ENCODE assay signal across 16 cellular contexts in the genomic region with DNA sequence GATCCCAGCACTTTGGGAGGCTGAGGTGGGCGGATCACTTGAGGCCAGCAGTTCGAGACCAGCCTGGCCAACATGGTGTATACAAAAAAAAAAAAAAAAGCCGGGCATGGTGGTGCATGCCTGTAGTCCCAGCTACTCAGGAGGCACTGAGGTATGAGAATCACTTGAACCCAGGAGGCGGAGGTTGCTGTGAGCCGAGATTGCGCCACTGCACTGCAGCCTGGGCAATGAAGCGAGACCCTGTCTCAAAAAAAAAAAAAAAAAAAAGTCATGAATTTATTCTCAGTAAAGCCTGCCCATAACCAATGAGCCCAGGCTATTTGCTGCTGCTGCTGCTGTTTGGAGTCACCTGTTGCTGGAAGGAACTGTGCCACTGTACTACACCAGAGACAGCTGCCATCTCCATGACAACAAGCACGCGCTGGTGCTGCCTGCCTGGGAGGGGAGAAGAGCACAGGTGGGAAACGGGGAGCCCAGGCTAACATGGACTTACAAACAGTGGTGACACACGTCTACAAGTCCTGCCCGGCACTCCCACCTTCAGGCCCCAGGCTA. TPM values are rescaled to one million over a fixed set of nuclear protein-coding genes. Genes with fewer than 3 reads are reported as not detected.
DNase-seq lines count a peak whose midpoint lies in the region; ATAC-seq and TF ChIP-seq lines count a peak whose summit lies in the region.
"Had no signal": no experiment of that assay in that cellular context is flagged by ENCODE, and none has a peak within 500 bp of the region (broad histone marks: within the 10 kb centered on the region; RNA-seq: fewer than 3 reads in every experiment).

No MANE protein-coding gene starts in this region.

- POLR2A ChIA-PET in Panc1 (lab: Charles Lee), result no interaction called here

- CTCF ChIA-PET in Panc1 (lab: Charles Lee), result no interaction called here

- no peaks in the 10 kb centered on the region for H3K27me3 ChIP-seq in Panc1 (ENCODE audit: control insufficient read depth, insufficient read depth, low read length)
- H3K27me3 ChIP-seq in hepatocyte, result no peaks in the 10 kb centered on the region
- H3K27me3 ChIP-seq: ovary, vagina had no signal

- H3K27ac ChIP-seq in Panc1 (ENCODE audit: low read length), result no peak overlapping the region
- H3K27ac ChIP-seq in hepatocyte, result no peak overlapping the region
- H3K27ac ChIP-seq: epithelial cell of prostate, lower lobe of right lung, ovary, vagina had no signal

- H3K9me2 ChIP-seq in hepatocyte (replicated peaks; ENCODE audit: insufficient read depth), result no peaks in the 10 kb centered on the region

- no TSS peak for BruUV-seq in Panc1 (replicated peaks; lab: Mats Ljungman, UMichigan)

- H3K27ac Mint-ChIP-seq in naive B cell, result peak overlapping the region in 4 of 6 donors; percentile 75 to 91 (median 85)
- no peak overlapping the region for H3K27ac Mint-ChIP-seq in activated CD4-positive, alpha-beta T cell treated with anti-CD3 and anti-CD28 coated beads, Interleukin-2, amount 10 ng/mL, durations not matched to agents 24 days and 14 days
- H3K27ac Mint-ChIP-seq: activated CD8-positive, alpha-beta T cell treated with anti-CD3 and anti-CD28 coated beads for 36 hours; activated naive CD4-positive, alpha-beta T cell treated with anti-CD3 and anti-CD28 coated beads for 36 hours had no signal

- ATAC-seq in Panc1 (peak; percentile 64; the same call in 1 of the 2 replicates), naive B cell (ENCODE audit: low read depth in 2 of 2) (peak; percentile 97 to 100), GM21529 (IDR thresholded peaks at IDR 0.05; ENCODE audit: unreplicated experiment) (no peak)
- ATAC-seq: activated CD8-positive, alpha-beta T cell treated with anti-CD3 and anti-CD28 coated beads for 36 hours; lower lobe of right lung had no signal

- no peaks in the 10 kb centered on the region for H3K79me2 ChIP-seq in hepatocyte

- H3K4me1 ChIP-seq in Panc1 (ENCODE audit: control insufficient read depth, insufficient read depth, low read length) (no peaks in the 10 kb centered on the region), hepatocyte (ENCODE audit: insufficient read depth) (no peaks in the 10 kb centered on the region)
- H3K4me1 ChIP-seq: lower lobe of right lung, vagina had no signal

- no peak overlapping the region for H2AFZ ChIP-seq in hepatocyte

- H3K4me3 Mint-ChIP-seq in naive B cell, result peak overlapping the region in 1 of 8 donors; percentile 33
- no peak overlapping the region for H3K4me3 Mint-ChIP-seq in activated CD4-positive, alpha-beta T cell treated with anti-CD3 and anti-CD28 coated beads, Interleukin-2, amount 10 ng/mL, durations not matched to agents 24 days and 14 days
- H3K4me3 Mint-ChIP-seq: activated CD8-positive, alpha-beta T cell treated with anti-CD3 and anti-CD28 coated beads for 36 hours; activated naive CD4-positive, alpha-beta T cell treated with anti-CD3 and anti-CD28 coated beads for 36 hours had no signal

- H3K27me3 Mint-ChIP-seq in naive B cell, result peaks cover 0 to 6% (median 0%) of the 10 kb centered on the region in 3 donors
- H3K27me3 Mint-ChIP-seq in activated CD4-positive, alpha-beta T cell treated with anti-CD3 and anti-CD28 coated beads, Interleukin-2, amount 10 ng/mL, durations not matched to agents 24 days and 14 days, result no peaks in the 10 kb centered on the region
- H3K27me3 Mint-ChIP-seq: activated CD8-positive, alpha-beta T cell treated with anti-CD3 and anti-CD28 coated beads for 36 hours had no signal

- no peaks in the 10 kb centered on the region for H3K9me3 ChIP-seq in Panc1 (ENCODE audit: control insufficient read depth, insufficient read depth, low read depth, low read length)
- no peaks in the 10 kb centered on the region for H3K9me3 ChIP-seq in hepatocyte (ENCODE audit: low read depth)
- H3K9me3 ChIP-seq: vagina had no signal

- H3K36me3 Mint-ChIP-seq in naive B cell, result peaks cover 0 to 1% of the 10 kb centered on the region in 2 donors
- H3K36me3 Mint-ChIP-seq in activated CD4-positive, alpha-beta T cell treated with anti-CD3 and anti-CD28 coated beads, Interleukin-2, amount 10 ng/mL, durations not matched to agents 24 days and 14 days (ENCODE audit: low read depth), result no peaks in the 10 kb centered on the region

- DNase-seq in NCI-H2227 (lab: John Stamatoyannopoulos, UW; ENCODE audit: unreplicated experiment) (peak; percentile 33), NCI-H2227 treated with DMSO at 0.1 percent for 48 hours (lab: John Stamatoyannopoulos, UW) (no peak), NAMALWA (ENCODE audit: low spot score) (peak; percentile 85), Panc1 (ENCODE audit: low read depth, low spot score) (no peak), naive B cell (peak; percentile 42), hepatocyte (ENCODE audit: low spot score) (no peak)
- DNase-seq in activated CD4-positive, alpha-beta T cell treated with anti-CD3 and anti-CD28 coated beads, Interleukin-2, amount 10 ng/mL, durations not matched to agents 24 days and 14 days, result no peak
- DNase-seq: activated CD8-positive, alpha-beta T cell treated with anti-CD3 and anti-CD28 coated beads for 36 hours; activated naive CD4-positive, alpha-beta T cell treated with anti-CD3 and anti-CD28 coated beads for 36 hours; lower lobe of right lung; OCI-M1; ovary had no signal

- WGBS in hepatocyte (ENCODE audit: low lambda C conversion rate, missing lambda C conversion rate), result 94% methylated on average over 12 of the region's 12 CpGs

- no peak overlapping the region for H3K4me2 ChIP-seq in hepatocyte

- H3K9me3 Mint-ChIP-seq in naive B cell, result no peaks in the 10 kb centered on the region
- H3K9me3 Mint-ChIP-seq in activated CD4-positive, alpha-beta T cell treated with anti-CD3 and anti-CD28 coated beads, Interleukin-2, amount 10 ng/mL, durations not matched to agents 24 days and 14 days, result no peaks in the 10 kb centered on the region

- TF ChIP-seq CTCF in Panc1 (IDR thresholded peaks at IDR 0.05) (no peak), hepatocyte (IDR thresholded peaks at IDR 0.05; ENCODE audit: poor library complexity) (no peak)

- H3K4me1 Mint-ChIP-seq in naive B cell, result peaks cover 8 to 14% (median 10%) of the 10 kb centered on the region in 3 donors
- H3K4me1 Mint-ChIP-seq in activated CD4-positive, alpha-beta T cell treated with anti-CD3 and anti-CD28 coated beads, Interleukin-2, amount 10 ng/mL, durations not matched to agents 24 days and 14 days, result no peaks in the 10 kb centered on the region

- intact Hi-C loops in Panc1 (cut with micrococcal nuclease; ENCODE audit: unreplicated experiment), result no loop called here
- intact Hi-C loops in activated CD4-positive, alpha-beta T cell treated with anti-CD3 and anti-CD28 coated beads, Interleukin-2, amount 10 ng/mL, durations not matched to agents 24 days and 14 days (cut with micrococcal nuclease), result no loop called here

- no peaks in the 10 kb centered on the region for H4K20me1 ChIP-seq in hepatocyte (ENCODE audit: insufficient read depth, poor library complexity, severe bottlenecking)

- H3K36me3 ChIP-seq in Panc1 (ENCODE audit: control insufficient read depth, insufficient read depth, low read length) (no peaks in the 10 kb centered on the region), hepatocyte (replicated peaks; ENCODE audit: insufficient read depth, low read depth) (no peaks in the 10 kb centered on the region)
- H3K36me3 ChIP-seq: lower lobe of right lung, ovary, vagina had no signal

- H3K4me3 ChIP-seq in Panc1 (ENCODE audit: low read depth in 2 of 2, low read length in 2 of 2) (no peak overlapping the region), hepatocyte (no peak overlapping the region)
- H3K4me3 ChIP-seq: lower lobe of right lung, ovary, vagina had no signal

- in situ Hi-C loops in Panc1 (cut with HindIII; ENCODE audit: low pct_unique_long_range_greater_than_20kb, low sequenced_read_pairs), result no loop called here

RNA-seq across cellular contexts. Expression of a gene that starts 11.3 kb away (rescaled TPM):
- 0.74 TPM for total RNA-seq in Panc1 (2021; ENCODE audit: unreplicated experiment)
- polyA plus RNA-seq in Panc1 (2012; ENCODE audit: insufficient read length), result 0.97 TPM
- polyA plus RNA-seq in naive B cell (ENCODE audit: low read depth in 6 of 6), result 1 to 10 TPM in 1 of 6 donors, under 1 TPM in 2, not detected in 3; 0.45 to 3.5 (median 0.95) TPM
- total RNA-seq in hepatocyte, result 0.36 and 0.97 TPM in 2 replicates
- 1.7 and 3.3 TPM in 2 replicates for polyA plus RNA-seq in hepatocyte
- not detected in 2 replicates for total RNA-seq in activated CD4-positive, alpha-beta T cell treated with anti-CD3 and anti-CD28 coated beads, Interleukin-2, amount 10 ng/mL, durations not matched to agents 24 days and 14 days
- total RNA-seq: vagina had no signal

RNA-seq across cellular contexts. Expression of a gene that starts 23.0 kb away (rescaled TPM):
- 0.15 TPM for total RNA-seq in Panc1 (2021; ENCODE audit: unreplicated experiment)
- 0.11 TPM for polyA plus RNA-seq in Panc1 (2012; ENCODE audit: insufficient read length)
- not detected for polyA plus RNA-seq in naive B cell (ENCODE audit: low read depth in 6 of 6)
- total RNA-seq in hepatocyte, result 0.13 and 0.28 TPM in 2 replicates
- 0.33 TPM in 1 of 2 replicates, not detected in the other for polyA plus RNA-seq in hepatocyte
- total RNA-seq in activated CD4-positive, alpha-beta T cell treated with anti-CD3 and anti-CD28 coated beads, Interleukin-2, amount 10 ng/mL, durations not matched to agents 24 days and 14 days, result not detected in 2 replicates
- total RNA-seq: activated CD8-positive, alpha-beta T cell treated with anti-CD3 and anti-CD28 coated beads for 36 hours; cardiac septum; lower lobe of right lung had no signal
- polyA plus RNA-seq: ovary had no signal

Comparison
In these comparisons a context has a peak if more than half of its experiments do, and no peak if none do; other contexts are left out.
1. DNase-seq: peak in NCI-H2227 (single experiment), NAMALWA (single experiment) and naive B cell (single experiment); none in NCI-H2227 treated with DMSO at 0.1 percent for 48 hours (single experiment), Panc1 (single experiment), hepatocyte (single experiment) and activated CD4-positive, alpha-beta T cell treated with anti-CD3 and anti-CD28 coated beads, Interleukin-2, amount 10 ng/mL, durations not matched to agents 24 days and 14 days (single experiment).